ENCODE assay signal across 25 cellular contexts in the genomic region with DNA sequence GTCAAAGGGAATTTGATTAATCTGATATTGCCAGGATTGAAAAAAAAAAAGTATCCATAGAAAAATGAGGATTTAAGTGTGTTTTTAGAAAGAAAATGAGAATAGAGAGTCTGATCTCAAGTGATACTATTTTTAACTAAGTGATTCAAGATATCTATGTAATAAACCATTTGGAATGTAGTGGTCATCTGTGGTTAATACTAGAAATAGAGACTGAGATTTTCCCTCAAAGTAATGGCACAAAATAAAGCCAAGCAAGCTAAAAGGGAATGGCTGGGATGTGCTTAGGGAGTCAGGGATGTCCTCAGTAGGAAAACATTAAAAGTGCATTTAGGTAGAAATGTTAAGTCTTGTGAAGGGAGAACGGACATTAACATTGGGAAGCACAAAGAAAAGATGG.
"Had no signal": no experiment of that assay in that cellular context is flagged by ENCODE, and none has a peak within 500 bp of the region (broad histone marks: within the 10 kb centered on the region; RNA-seq: fewer than 3 reads in every experiment).

No MANE protein-coding gene starts in this region.

- FAIRE-seq: endothelial cell of umbilical vein, urothelium cell line had no signal

- DNase-seq: activated CD4-positive, alpha-beta T cell treated with anti-CD3 and anti-CD28 coated beads for 48 hours; activated CD4-positive, CD25-positive, alpha-beta regulatory T cell; activated CD8-positive, alpha-beta T cell treated with anti-CD3 and anti-CD28 coated beads for 36 hours; activated naive CD4-positive, alpha-beta T cell treated with anti-CD3 and anti-CD28 coated beads, Interleukin-2, amount 10 ng/mL, durations not matched to agents 7 days and 5 days; activated T-cell treated with anti-CD3 and anti-CD28 coated beads, Interleukin-2, amount 50 U/mL, for 1 hour; dermis blood vessel endothelial cell; effector memory CD4-positive, alpha-beta T cell; esophagus squamous epithelium; foreskin keratinocyte; glutamatergic neuron; hypothalamus; islet precursor cell; lower lobe of right lung; nephron progenitor cell; nucleus accumbens; posterior cingulate gyrus; retina; stimulated activated CD4-positive, alpha-beta T cell treated with anti-CD3 and anti-CD28 coated beads, Interleukin-12 subunit alpha, Interleukin-12 subunit beta, amount 100 ng/mL, for 4 hours; stimulated activated CD4-positive, alpha-beta T cell treated with anti-CD3 and anti-CD28 coated beads, Interleukin-1b, Interleukin-23, amount 100 ng/mL, for 48 hours; stimulated activated naive CD8-positive, alpha-beta T cell treated with anti-CD3 and anti-CD28 coated beads, Interleukin-15, Interleukin-2, amounts not matched to agents 100 U/mL and 50 U/mL, for 24 hours; substantia nigra; T-helper 1 cell; T1000 had no signal
